Comparison of ENCODE assay signal across 1 cellular context in genomic region chr1:246583448-246584185, GRCh38.
TF ChIP-seq lines count a peak whose summit lies in the region.

No MANE protein-coding gene starts in this region.

TF ChIP-seq in HepG2, 621 proteins besides CTCF, POLR2A, EP300 and RAD21 (continued from another document and continues in another):
- TF ChIP-seq ZNF407 (CRISPR knock-in tag; IDR thresholded peaks at IDR 0.05; ENCODE audit: not compliant biosample characterization) = no peak
- TF ChIP-seq, protein P1, sequence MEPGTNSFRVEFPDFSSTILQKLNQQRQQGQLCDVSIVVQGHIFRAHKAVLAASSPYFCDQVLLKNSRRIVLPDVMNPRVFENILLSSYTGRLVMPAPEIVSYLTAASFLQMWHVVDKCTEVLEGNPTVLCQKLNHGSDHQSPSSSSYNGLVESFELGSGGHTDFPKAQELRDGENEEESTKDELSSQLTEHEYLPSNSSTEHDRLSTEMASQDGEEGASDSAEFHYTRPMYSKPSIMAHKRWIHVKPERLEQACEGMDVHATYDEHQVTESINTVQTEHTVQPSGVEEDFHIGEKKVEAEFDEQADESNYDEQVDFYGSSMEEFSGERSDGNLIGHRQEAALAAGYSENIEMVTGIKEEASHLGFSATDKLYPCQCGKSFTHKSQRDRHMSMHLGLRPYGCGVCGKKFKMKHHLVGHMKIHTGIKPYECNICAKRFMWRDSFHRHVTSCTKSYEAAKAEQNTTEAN (CRISPR knock-in tag; conservative IDR thresholded peaks at IDR 0.05) = 0 out of 2 replicates have a peak, but pooled peaks have one; percentile 45
- no peak for TF ChIP-seq SRSF4 (IDR thresholded peaks at IDR 0.05; ENCODE audit: low read depth, low read length, poor library complexity, severe bottlenecking)
- no peak for TF ChIP-seq ZNF563 (CRISPR knock-in tag; IDR thresholded peaks at IDR 0.05)
- no peak for TF ChIP-seq ZFP62 (CRISPR knock-in tag; IDR thresholded peaks at IDR 0.05)
- no peak for TF ChIP-seq HNRNPUL1 (IDR thresholded peaks at IDR 0.05; ENCODE audit: low read depth, low read length)
- TF ChIP-seq, protein P2, sequence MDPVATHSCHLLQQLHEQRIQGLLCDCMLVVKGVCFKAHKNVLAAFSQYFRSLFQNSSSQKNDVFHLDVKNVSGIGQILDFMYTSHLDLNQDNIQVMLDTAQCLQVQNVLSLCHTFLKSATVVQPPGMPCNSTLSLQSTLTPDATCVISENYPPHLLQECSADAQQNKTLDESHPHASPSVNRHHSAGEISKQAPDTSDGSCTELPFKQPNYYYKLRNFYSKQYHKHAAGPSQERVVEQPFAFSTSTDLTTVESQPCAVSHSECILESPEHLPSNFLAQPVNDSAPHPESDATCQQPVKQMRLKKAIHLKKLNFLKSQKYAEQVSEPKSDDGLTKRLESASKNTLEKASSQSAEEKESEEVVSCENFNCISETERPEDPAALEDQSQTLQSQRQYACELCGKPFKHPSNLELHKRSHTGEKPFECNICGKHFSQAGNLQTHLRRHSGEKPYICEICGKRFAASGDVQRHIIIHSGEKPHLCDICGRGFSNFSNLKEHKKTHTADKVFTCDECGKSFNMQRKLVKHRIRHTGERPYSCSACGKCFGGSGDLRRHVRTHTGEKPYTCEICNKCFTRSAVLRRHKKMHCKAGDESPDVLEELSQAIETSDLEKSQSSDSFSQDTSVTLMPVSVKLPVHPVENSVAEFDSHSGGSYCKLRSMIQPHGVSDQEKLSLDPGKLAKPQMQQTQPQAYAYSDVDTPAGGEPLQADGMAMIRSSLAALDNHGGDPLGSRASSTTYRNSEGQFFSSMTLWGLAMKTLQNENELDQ (CRISPR knock-in tag; IDR thresholded peaks at IDR 0.05; ENCODE audit: borderline replicate concordance) = no peak
- peak; percentile 91; the same call in 1 of the 2 replicates for TF ChIP-seq MBD4 (IDR thresholded peaks at IDR 0.05; ENCODE audit: borderline replicate concordance, low read length)
- no peak for TF ChIP-seq ZNF343 (CRISPR knock-in tag; IDR thresholded peaks at IDR 0.05)
- TF ChIP-seq ATF7-NPFF (CRISPR knock-in tag; IDR thresholded peaks at IDR 0.05; ENCODE audit: low read depth) = no peak
- no peak for TF ChIP-seq ZNF672 (CRISPR knock-in tag; IDR thresholded peaks at IDR 0.05)
- TF ChIP-seq ZNF512B (CRISPR knock-in tag; IDR thresholded peaks at IDR 0.05; ENCODE audit: borderline replicate concordance) = no peak
- peak; percentile 82; the same call in 1 of the 2 replicates for TF ChIP-seq ZNF609 (CRISPR knock-in tag; IDR thresholded peaks at IDR 0.05; ENCODE audit: borderline replicate concordance)
- peak; percentile 57; the same call in 1 of the 2 replicates for TF ChIP-seq HMGXB3 (CRISPR knock-in tag; IDR thresholded peaks at IDR 0.05; ENCODE audit: borderline replicate concordance)
- no peak for TF ChIP-seq CCAR2 (optimal IDR thresholded peaks at IDR 0.05; ENCODE audit: low read depth, low read length)
- no peak for TF ChIP-seq TOE1 (CRISPR knock-in tag; IDR thresholded peaks at IDR 0.05)
- TF ChIP-seq AKNA (CRISPR knock-in tag; IDR thresholded peaks at IDR 0.05; ENCODE audit: borderline replicate concordance) = no peak
